1 cellular context compared by ENCODE assay signal in genomic region chr4:84690481-84690880, GRCh38.
TF ChIP-seq lines count a peak whose summit lies in the region.

No MANE protein-coding gene starts in this region.

TF ChIP-seq in HCT116, 20 proteins besides CTCF, POLR2A, EP300 and RAD21 (continued from another document):
- TF ChIP-seq REST (IDR thresholded peaks at IDR 0.05; ENCODE audit: low read depth), result no peak
- no peak for TF ChIP-seq EGR1 (IDR thresholded peaks at IDR 0.05; ENCODE audit: low read depth)
- no peak for TF ChIP-seq JUND (IDR thresholded peaks at IDR 0.05)
- TF ChIP-seq TCF7L2 (IDR thresholded peaks at IDR 0.05; ENCODE audit: borderline replicate concordance, extremely low read depth, insufficient read depth, insufficient read length), result no peak
TF ChIP-seq in HCT116: peak in this region for 0.
